Comparison of ENCODE assay signal across 21 cellular contexts in the genomic region with DNA sequence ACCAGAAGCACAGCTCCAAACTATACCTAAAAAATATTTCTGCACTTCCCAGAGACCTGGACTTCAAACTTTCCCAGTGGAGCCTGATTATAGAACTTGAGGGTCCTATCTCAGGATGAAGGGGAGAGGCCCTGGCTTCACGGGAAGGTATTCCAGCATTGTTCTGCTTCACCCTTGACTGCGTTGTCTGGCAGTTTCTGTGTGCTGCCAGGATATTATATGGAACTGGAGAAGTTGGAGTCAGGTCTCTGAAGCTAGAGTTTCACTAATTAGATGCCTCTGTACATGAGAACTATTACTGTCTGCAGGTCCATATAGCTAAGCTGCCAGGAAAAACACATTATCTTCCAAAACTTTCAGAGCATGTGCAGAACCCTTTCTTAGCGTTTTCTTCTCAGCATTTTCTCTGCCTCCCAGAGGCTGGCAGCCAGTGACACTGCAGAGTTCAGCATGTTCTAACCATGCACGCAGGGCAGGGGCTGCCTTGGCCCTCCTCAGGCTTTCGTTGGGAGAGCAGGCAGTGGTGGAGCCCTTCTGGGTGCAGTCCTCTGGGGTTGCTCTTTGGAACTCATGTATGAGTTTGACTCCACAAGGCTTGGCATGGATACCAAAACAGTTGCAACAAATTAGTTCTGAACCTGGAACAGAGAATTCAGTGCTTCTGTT.
DNase-seq lines count a peak whose midpoint lies in the region; ATAC-seq, FAIRE-seq and TF ChIP-seq lines count a peak whose summit lies in the region.
"Had no signal": no experiment of that assay in that cellular context is flagged by ENCODE, and none has a peak within 500 bp of the region (broad histone marks: within the 10 kb centered on the region; RNA-seq: fewer than 3 reads in every experiment).

No MANE protein-coding gene starts in this region.

- no peak overlapping the region for H3K27ac ChIP-seq in K562 (ENCODE audit: extremely low read depth, low read depth, low read length)
- peak overlapping the region in 3 of 4 donors; percentile 70 to 84 (median 77) for H3K27ac ChIP-seq in gastroesophageal sphincter
- H3K27ac ChIP-seq in sigmoid colon = peak overlapping the region; percentile 17 to 87 (median 64)
- H3K27ac ChIP-seq in mesendoderm (ENCODE audit: low read depth, low read length) = no peak overlapping the region

- in situ Hi-C loops in K562 (cut with MboI) = no loop called here

- H3K56ac ChIP-seq in mesendoderm (ENCODE audit: low read length) = no peak overlapping the region

- H3K27me3 Mint-ChIP-seq in HFFc6 (ENCODE audit: insufficient read depth) = peaks cover 5% of the 10 kb centered on the region
- H3K27me3 Mint-ChIP-seq: CD4-positive, CD25-positive, alpha-beta regulatory T cell had no signal

- no peak overlapping the region for H4K5ac ChIP-seq in mesendoderm (ENCODE audit: low read length)

- H4K20me1 ChIP-seq in K562 (replicated peaks; ENCODE audit: control insufficient read depth, insufficient read depth, low read length) = no peaks in the 10 kb centered on the region

- TF ChIP-seq RAD21 in K562 (CRISPR knock-in tag; conservative IDR thresholded peaks at IDR 0.05 in 1 of 2, IDR thresholded peaks at IDR 0.05 in 1 of 2) = no peak

- H3K27me3 ChIP-seq in K562 (ENCODE audit: control insufficient read depth in 2 of 2, insufficient read depth in 2 of 2, low read length in 2 of 2) (peaks cover 0 to 12% of the 10 kb centered on the region in 2 experiments; a peak in 3 of 5 replicates), gastroesophageal sphincter (no peaks in the 10 kb centered on the region), sigmoid colon (no peaks in the 10 kb centered on the region), mesendoderm (ENCODE audit: insufficient read depth, low read length, poor library complexity) (no peaks in the 10 kb centered on the region), MG63 (no peaks in the 10 kb centered on the region)

- POLR2A ChIA-PET in K562 (lab: Yijun Ruan, JAX) = interaction anchor here (0.9 to 1.1 kb wide), 2 partner anchors 10 to 44 kb away, joined by 3 read pairs; no protein-coding TSS in a partner anchor

- 33% methylated on average over 4 of the region's 5 CpGs for WGBS in K562 (ENCODE audit: insufficient coverage, low coverage, missing lambda C conversion rate)
- 38 to 63% methylated on average over 1 to 5 of the region's 5 CpGs for WGBS in gastroesophageal sphincter (ENCODE audit: low coverage in 1 of 2), 2 donors
- WGBS in sigmoid colon, 2 donors = 88% methylated on average over 5 of the region's 5 CpGs
- WGBS in mesendoderm (ENCODE audit: extremely low coverage, insufficient coverage, low lambda C conversion rate) = no CpG with 5 or more reads among the region's 5 CpGs

- no peaks in the 10 kb centered on the region for H3K9me1 ChIP-seq in K562 (ENCODE audit: control insufficient read depth, insufficient read depth, low read length)

- H2BK15ac ChIP-seq in mesendoderm (replicated peaks; ENCODE audit: low read depth) = no peak overlapping the region

- H3K9me3 Mint-ChIP-seq in HFFc6 = no peaks in the 10 kb centered on the region
- H3K9me3 Mint-ChIP-seq: activated naive CD8-positive, alpha-beta T cell treated with anti-CD3 and anti-CD28 coated beads, Interleukin-2, amount 10 ng/mL, durations not matched to agents 7 days and 5 days; neural crest cell had no signal

- FAIRE-seq in K562 (lab: Jason Lieb, UNC) = no peak
- FAIRE-seq: G401.6, TTC549 had no signal

- H3K79me2 ChIP-seq in K562 (ENCODE audit: control insufficient read depth, insufficient read depth, low read length) (no peaks in the 10 kb centered on the region), mesendoderm (ENCODE audit: control insufficient read depth, insufficient read depth, low read length) (no peaks in the 10 kb centered on the region)

- H3K79me1 ChIP-seq in mesendoderm (ENCODE audit: low read length) = peaks cover 4% of the 10 kb centered on the region

- intact Hi-C loops in K562 (cut with micrococcal nuclease) = no loop called here
- intact Hi-C loops in sigmoid colon (cut with DNase I) = no loop called here

- DNase-seq in HFFc6 = no peak
- DNase-seq in K562 (ENCODE audit: extremely low read depth in 1 of 4, low spot score in 3 of 4) = no peak
- DNase-seq in sigmoid colon = no peak
- no peak for DNase-seq in omental fat pad (ENCODE audit: low spot score)
- no peak for DNase-seq in mesendoderm
- no peak for DNase-seq in HPDE6-E6E7 (ENCODE audit: extremely low spot score)
- no peak for DNase-seq in MG63
- DNase-seq: activated CD4-positive, alpha-beta T cell treated with anti-CD3 and anti-CD28 coated beads for 36 hours; activated naive CD8-positive, alpha-beta T cell treated with anti-CD3 and anti-CD28 coated beads, Interleukin-2, amount 10 ng/mL, durations not matched to agents 7 days and 5 days; CD4-positive, CD25-positive, alpha-beta regulatory T cell; erythroblast; left colon; mucosa of descending colon; NCI-H1436; NCI-H2171; NCI-H69; SW 1271 had no signal

- H4K8ac ChIP-seq in mesendoderm (ENCODE audit: low read depth, low read length) = no peak overlapping the region

- H3K4ac ChIP-seq in mesendoderm (ENCODE audit: low read depth, low read length) = no peak overlapping the region

- H2BK5ac ChIP-seq in mesendoderm (ENCODE audit: low read length) = no peak overlapping the region

- H3K9me3 ChIP-seq in K562 (replicated peaks; ENCODE audit: control insufficient read depth, insufficient read depth, low read depth, low read length) = no peaks in the 10 kb centered on the region
- H3K9me3 ChIP-seq in gastroesophageal sphincter = no peaks in the 10 kb centered on the region
- H3K9me3 ChIP-seq in sigmoid colon = no peaks in the 10 kb centered on the region
- H3K9me3 ChIP-seq in MG63 = no peaks in the 10 kb centered on the region
- H3K9me3 ChIP-seq: mucosa of descending colon had no signal

- H3K27ac Mint-ChIP-seq in HFFc6 = peak overlapping the region; percentile 37; the same call in 1 of the 2 replicates
- H3K27ac Mint-ChIP-seq: activated CD4-positive, alpha-beta T cell treated with anti-CD3 and anti-CD28 coated beads for 36 hours; activated naive CD8-positive, alpha-beta T cell treated with anti-CD3 and anti-CD28 coated beads, Interleukin-2, amount 10 ng/mL, durations not matched to agents 7 days and 5 days; CD4-positive, CD25-positive, alpha-beta regulatory T cell had no signal

- H3K4me2 ChIP-seq in K562 (ENCODE audit: insufficient read depth, low read length) (no peak overlapping the region), mesendoderm (ENCODE audit: low read length) (no peak overlapping the region)

- TF ChIP-seq EP300 in K562 (IDR thresholded peaks at IDR 0.05; ENCODE audit: low read length) = no peak
- TF ChIP-seq EP300 in gastroesophageal sphincter (IDR thresholded peaks at IDR 0.05) = no peak
- no peak for TF ChIP-seq EP300 in sigmoid colon (IDR thresholded peaks at IDR 0.05)

- no peak overlapping the region for H3K4me3 ChIP-seq in K562
- H3K4me3 ChIP-seq in gastroesophageal sphincter = no peak overlapping the region
- H3K4me3 ChIP-seq in sigmoid colon = no peak overlapping the region
- H3K4me3 ChIP-seq in mesendoderm (ENCODE audit: low read length) = no peak overlapping the region
- no peak overlapping the region for H3K4me3 ChIP-seq in MG63
- H3K4me3 ChIP-seq: mucosa of descending colon had no signal

- H3K4me1 ChIP-seq in K562 (replicated peaks in 1 of 2; ENCODE audit: control insufficient read depth in 2 of 2, insufficient read depth in 2 of 2, low read length in 2 of 2) (peaks cover 3 to 21% of the 10 kb centered on the region in 2 experiments; a peak in 4 of 5 replicates), gastroesophageal sphincter (peaks cover 8 to 55% (median 12%) of the 10 kb centered on the region in 3 donors), sigmoid colon (peaks cover 0 to 50% (median 41%) of the 10 kb centered on the region in 4 donors), mesendoderm (ENCODE audit: control insufficient read depth, low read depth, low read length) (no peaks in the 10 kb centered on the region)

- no peak overlapping the region for H3K4me3 Mint-ChIP-seq in HFFc6
- H3K4me3 Mint-ChIP-seq: activated CD4-positive, alpha-beta T cell treated with anti-CD3 and anti-CD28 coated beads for 36 hours; activated naive CD8-positive, alpha-beta T cell treated with anti-CD3 and anti-CD28 coated beads, Interleukin-2, amount 10 ng/mL, durations not matched to agents 7 days and 5 days; CD4-positive, CD25-positive, alpha-beta regulatory T cell; neural crest cell had no signal

- no peak overlapping the region for H3K23ac ChIP-seq in mesendoderm (ENCODE audit: low read length)

- TF ChIP-seq CTCF in HFFc6 (IDR thresholded peaks at IDR 0.05) = no peak
- no peak for TF ChIP-seq CTCF in K562 (IDR thresholded peaks at IDR 0.05 in 2 of 3, conservative IDR thresholded peaks at IDR 0.05 in 1 of 3; ENCODE audit: insufficient read depth in 2 of 3, low read depth in 1 of 3, low read length in 3 of 3)
- TF ChIP-seq CTCF in gastroesophageal sphincter (IDR thresholded peaks at IDR 0.05) = no peak
- no peak for TF ChIP-seq CTCF in sigmoid colon (IDR thresholded peaks at IDR 0.05)
- TF ChIP-seq CTCF in omental fat pad (IDR thresholded peaks at IDR 0.05) = no peak

- TF ChIP-seq POLR2A in K562 (conservative IDR thresholded peaks at IDR 0.05) = no peak
- no peak for TF ChIP-seq POLR2A in gastroesophageal sphincter (IDR thresholded peaks at IDR 0.05)
- TF ChIP-seq POLR2A in sigmoid colon (IDR thresholded peaks at IDR 0.05) = no peak

- no peak overlapping the region for H2BK120ac ChIP-seq in mesendoderm (ENCODE audit: low read depth, low read length)

- no peak overlapping the region for H2AK5ac ChIP-seq in mesendoderm (ENCODE audit: low read length)

- H3K4me1 Mint-ChIP-seq in HFFc6 (ENCODE audit: low read depth) = peaks cover 31% of the 10 kb centered on the region

- H3K18ac ChIP-seq in mesendoderm (ENCODE audit: low read length) = no peak overlapping the region

- H2AFZ ChIP-seq in K562 (ENCODE audit: low read depth, low read length) = no peak overlapping the region

- CTCF ChIA-PET in K562 (lab: Yijun Ruan, JAX; ENCODE audit: low intra/inter-chr PET ratio) = no interaction called here

- ATAC-seq in K562 = peak; percentile 24; the same call in 1 of the 3 replicates
- ATAC-seq in gastroesophageal sphincter = no peak
- ATAC-seq in omental fat pad (ENCODE audit: low FRiP score) = no peak
- ATAC-seq: activated CD4-positive, alpha-beta T cell treated with anti-CD3 and anti-CD28 coated beads for 36 hours; left colon; mucosa of descending colon had no signal

- peaks cover 32% of the 10 kb centered on the region for H3K36me3 Mint-ChIP-seq in HFFc6 (ENCODE audit: low read depth)
- H3K36me3 Mint-ChIP-seq: activated naive CD8-positive, alpha-beta T cell treated with anti-CD3 and anti-CD28 coated beads, Interleukin-2, amount 10 ng/mL, durations not matched to agents 7 days and 5 days; CD4-positive, CD25-positive, alpha-beta regulatory T cell had no signal

- H3K9ac ChIP-seq in K562 (ENCODE audit: insufficient read depth in 1 of 2, low read depth in 2 of 2, low read length in 2 of 2) = no peak overlapping the region
- no peak overlapping the region for H3K9ac ChIP-seq in mesendoderm (ENCODE audit: low read length)

- H3K36me3 ChIP-seq in K562 (ENCODE audit: control insufficient read depth, insufficient read depth, low read length) (peaks cover 54% of the 10 kb centered on the region; the same call in 2 of the 3 replicates), gastroesophageal sphincter (peaks cover 3 to 80% of the 10 kb centered on the region in 2 donors), sigmoid colon (peaks cover 10 to 90% (median 35%) of the 10 kb centered on the region in 4 donors), mesendoderm (ENCODE audit: control insufficient read depth, insufficient read depth, low read length) (peaks cover 35% of the 10 kb centered on the region), MG63 (peaks cover 45% of the 10 kb centered on the region)

- no TSS peak for BruUV-seq in K562 (replicated peaks; lab: Mats Ljungman, UMichigan)

Comparison
In these comparisons a context has a peak if more than half of its experiments do, and no peak if none do; other contexts are left out.
1. H3K27ac ChIP-seq: peak in gastroesophageal sphincter (3 of 4) and sigmoid colon (4 of 4); none in K562 (single experiment) and mesendoderm (single experiment).